In genomic region chr6:53814353-53814752, GRCh38 we compare ENCODE assay signal across 23 cellular contexts.
"Had no signal": no experiment of that assay in that cellular context is flagged by ENCODE, and none has a peak within 500 bp of the region (broad histone marks: within the 10 kb centered on the region; RNA-seq: fewer than 3 reads in every experiment).

No MANE protein-coding gene starts in this region.

- H3K4me3 ChIP-seq: cardiac muscle cell, SK-N-MC had no signal

- H3K27me3 ChIP-seq: brain microvascular endothelial cell, cardiac muscle cell had no signal

- H3K27ac ChIP-seq: brain microvascular endothelial cell, cardiac muscle cell, SK-N-MC had no signal

- ATAC-seq: activated T-helper 17 cell treated with anti-CD3 and anti-CD28 coated beads, Interleukin-2, amount 50 U/mL, for 72 hours; Right ventricle myocardium inferior; T-cell had no signal

- DNase-seq: activated CD4-positive, alpha-beta memory T cell treated with anti-CD3 and anti-CD28 coated beads for 36 hours; activated CD4-positive, alpha-beta T cell treated with anti-CD3 and anti-CD28 coated beads, Interleukin-2, amount 10 ng/mL, durations not matched to agents 7 days and 5 days; activated CD4-positive, CD25-positive, alpha-beta regulatory T cell; activated CD8-positive, alpha-beta memory T cell treated with anti-CD3 and anti-CD28 coated beads for 24 hours; activated gamma-delta T cell; activated naive CD4-positive, alpha-beta T cell treated with anti-CD3 and anti-CD28 coated beads for 36 hours; activated T-cell treated with anti-CD3 and anti-CD28 coated beads for 4 hours; activated T-cell treated with anti-CD3 and anti-CD28 coated beads, Interleukin-2, amount 50 U/mL, for 48 hours; amygdala; brain microvascular endothelial cell; NCI-H1105 treated with DMSO at 0.1 percent for 48 hours; NCI-H1436 treated with DMSO at 0.1 percent for 48 hours; NCI-H187; NCI-H2081; NCI-H524; NCI-H82; T-cell; T-helper 2 cell; T1000 had no signal

- H3K36me3 ChIP-seq: brain microvascular endothelial cell, cardiac muscle cell had no signal
